In genomic region chr1:205440476-205441317, GRCh38 we compare ENCODE assay signal across 8 cellular contexts. TPM values are rescaled to one million over a fixed set of nuclear protein-coding genes. Genes with fewer than 3 reads are reported as not detected.
A peak's percentile ranks its signal among the peaks of the same experiment; 100 is the strongest.
DNase-seq lines count a peak whose midpoint lies in the region; ATAC-seq and TF ChIP-seq lines count a peak whose summit lies in the region.

No MANE protein-coding gene starts in this region.

- POLR2A ChIA-PET in CD4-positive, alpha-beta T cell (lab: Charles Lee) = interaction anchor here (0.6 to 1.5 kb wide), 7 partner anchors 10 to 191 kb away, joined by 3 to 6 read pairs (median 3); no protein-coding TSS in a partner anchor

- TF ChIP-seq CTCF in CD4-positive, alpha-beta T cell (IDR thresholded peaks at IDR 0.05) = no peak
- no peak for TF ChIP-seq CTCF in LNCaP clone FGC (IDR thresholded peaks at IDR 0.05; ENCODE audit: control insufficient read depth, extremely low read depth, insufficient read depth)

- H3K27ac ChIP-seq in CD4-positive, alpha-beta T cell (ENCODE audit: low read depth, low read length) = peak overlapping the region; percentile 39

- peak overlapping the region; percentile 88 for H3K4me3 Mint-ChIP-seq in CD4-positive, alpha-beta T cell

- peaks cover under 1% of the 10 kb centered on the region for H3K27me3 Mint-ChIP-seq in CD4-positive, alpha-beta T cell

- no peaks in the 10 kb centered on the region for H3K27me3 ChIP-seq in CD4-positive, alpha-beta T cell (ENCODE audit: control insufficient read depth, insufficient read depth, low read length)

- intact Hi-C loops in CD4-positive, alpha-beta T cell (cut with DNase I, micrococcal nuclease) = loop anchor here in 1 of 2 experiments (5.0 kb wide), 1 partner anchor 47 kb away; no protein-coding TSS in a partner anchor

- CTCF ChIA-PET in CD4-positive, alpha-beta T cell (lab: Charles Lee) = interaction anchor here (0.6 to 1.3 kb wide), 4 partner anchors 10 to 166 kb away, joined by 3 to 5 read pairs (median 4); no protein-coding TSS in a partner anchor

- peak overlapping the region; percentile 90 for H3K27ac Mint-ChIP-seq in CD4-positive, alpha-beta T cell

- H3K9me3 ChIP-seq in CD4-positive, alpha-beta T cell (ENCODE audit: control insufficient read depth, low read length) = no peaks in the 10 kb centered on the region

- peak; percentile 98 for ATAC-seq in CD4-positive, alpha-beta T cell (ENCODE audit: poor library complexity)
- ATAC-seq in GM21381 (IDR thresholded peaks at IDR 0.05; ENCODE audit: unreplicated experiment) (peak; percentile 67), HG02623 (IDR thresholded peaks at IDR 0.05; ENCODE audit: unreplicated experiment) (no peak)

- no peaks in the 10 kb centered on the region for H3K36me3 Mint-ChIP-seq in CD4-positive, alpha-beta T cell (ENCODE audit: low read depth)

- H3K4me1 Mint-ChIP-seq in CD4-positive, alpha-beta T cell (ENCODE audit: low read depth) = peaks cover 26% of the 10 kb centered on the region

- peak; percentile 47 to 71 (median 61) for DNase-seq in CD4-positive, alpha-beta T cell
- DNase-seq in LNCaP clone FGC (ENCODE audit: low read depth) (peak; percentile 3), T-helper 2 cell (peak in 4 of 5 experiments; percentile 44 to 83 (median 52)), astrocyte of the hippocampus (ENCODE audit: low read depth, low spot score) (peak; percentile 85), kidney glomerular epithelial cell (lab: John Stamatoyannopoulos, UW) (peak; percentile 78)
- peak; percentile 52 to 54 for DNase-seq in stimulated activated CD4-positive, alpha-beta T cell treated with anti-CD3 and anti-CD28 coated beads, Interleukin-4, amount 100 ng/mL, for 4 hours

- H3K4me3 ChIP-seq in LNCaP clone FGC (ENCODE audit: low read depth, low read length) = no peak overlapping the region

- no peaks in the 10 kb centered on the region for H3K9me3 Mint-ChIP-seq in CD4-positive, alpha-beta T cell

RNA-seq across cellular contexts. Expression of gene BLACAT1, which starts 15.1 kb away (rescaled TPM):
- not detected for total RNA-seq in CD4-positive, alpha-beta T cell

RNA-seq across cellular contexts. Expression of gene LEMD1, which starts 18.8 kb away (rescaled TPM):
- total RNA-seq in CD4-positive, alpha-beta T cell = not detected

Comparison
In these comparisons a context has a peak if more than half of its experiments do, and no peak if none do; other contexts are left out.
1. DNase-seq: peak in every context shown above with its lines; median percentile 85 in astrocyte of the hippocampus; 78 in kidney glomerular epithelial cell; 61 in CD4-positive, alpha-beta T cell; 53 in stimulated activated CD4-positive, alpha-beta T cell treated with anti-CD3 and anti-CD28 coated beads, Interleukin-4, amount 100 ng/mL, for 4 hours; 52 in T-helper 2 cell; 3 in LNCaP clone FGC.